ENCODE assay signal across 1 cellular context in the genomic region with DNA sequence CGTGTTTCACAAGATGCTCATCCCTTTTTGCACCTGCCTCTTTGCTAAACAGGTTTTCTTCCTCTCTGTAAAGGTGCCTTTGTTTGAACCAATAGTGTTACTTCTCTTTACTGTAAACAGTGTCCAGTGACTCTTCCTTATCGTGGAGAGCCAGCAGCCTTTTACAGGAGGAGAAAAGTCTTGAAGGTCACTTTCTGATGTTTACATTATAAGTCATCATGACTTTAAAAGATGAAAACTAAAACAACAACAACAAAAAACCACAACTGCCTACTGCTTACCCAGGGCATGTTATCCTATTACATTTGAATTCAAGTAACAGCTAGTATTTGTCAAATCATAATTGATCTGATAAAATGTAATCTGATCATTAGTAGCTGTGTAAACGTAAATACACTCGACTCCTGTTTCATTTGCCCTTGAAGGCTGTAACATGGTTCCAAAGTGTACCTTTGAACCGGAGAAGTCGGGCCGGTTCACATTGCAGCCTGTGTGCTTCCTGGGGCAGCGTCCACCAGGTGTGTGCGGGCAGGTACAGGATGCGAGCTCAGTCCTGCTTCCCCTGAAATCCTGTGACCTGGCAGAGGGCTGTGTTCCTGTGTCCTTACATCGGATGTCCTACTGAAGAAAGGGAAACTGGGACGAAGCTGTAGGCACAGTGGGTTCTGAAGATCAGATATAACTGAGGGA.
TF ChIP-seq lines count a peak whose summit lies in the region.

No MANE protein-coding gene starts in this region.

TF ChIP-seq in HEK293, 187 proteins besides CTCF, POLR2A, EP300 and RAD21 (continued from another document):
- TF ChIP-seq, protein P1, sequence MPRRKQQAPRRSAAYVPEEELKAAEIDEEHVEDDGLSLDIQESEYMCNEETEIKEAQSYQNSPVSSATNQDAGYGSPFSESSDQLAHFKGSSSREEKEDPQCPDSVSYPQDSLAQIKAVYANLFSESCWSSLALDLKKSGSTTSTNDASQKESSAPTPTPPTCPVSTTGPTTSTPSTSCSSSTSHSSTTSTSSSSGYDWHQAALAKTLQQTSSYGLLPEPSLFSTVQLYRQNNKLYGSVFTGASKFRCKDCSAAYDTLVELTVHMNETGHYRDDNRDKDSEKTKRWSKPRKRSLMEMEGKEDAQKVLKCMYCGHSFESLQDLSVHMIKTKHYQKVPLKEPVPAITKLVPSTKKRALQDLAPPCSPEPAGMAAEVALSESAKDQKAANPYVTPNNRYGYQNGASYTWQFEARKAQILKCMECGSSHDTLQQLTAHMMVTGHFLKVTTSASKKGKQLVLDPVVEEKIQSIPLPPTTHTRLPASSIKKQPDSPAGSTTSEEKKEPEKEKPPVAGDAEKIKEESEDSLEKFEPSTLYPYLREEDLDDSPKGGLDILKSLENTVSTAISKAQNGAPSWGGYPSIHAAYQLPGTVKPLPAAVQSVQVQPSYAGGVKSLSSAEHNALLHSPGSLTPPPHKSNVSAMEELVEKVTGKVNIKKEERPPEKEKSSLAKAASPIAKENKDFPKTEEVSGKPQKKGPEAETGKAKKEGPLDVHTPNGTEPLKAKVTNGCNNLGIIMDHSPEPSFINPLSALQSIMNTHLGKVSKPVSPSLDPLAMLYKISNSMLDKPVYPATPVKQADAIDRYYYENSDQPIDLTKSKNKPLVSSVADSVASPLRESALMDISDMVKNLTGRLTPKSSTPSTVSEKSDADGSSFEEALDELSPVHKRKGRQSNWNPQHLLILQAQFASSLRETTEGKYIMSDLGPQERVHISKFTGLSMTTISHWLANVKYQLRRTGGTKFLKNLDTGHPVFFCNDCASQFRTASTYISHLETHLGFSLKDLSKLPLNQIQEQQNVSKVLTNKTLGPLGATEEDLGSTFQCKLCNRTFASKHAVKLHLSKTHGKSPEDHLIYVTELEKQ (tag by site-specific recombination; IDR thresholded peaks at IDR 0.05; ENCODE audit: borderline replicate concordance): peak; percentile 52; the same call in 1 of the 2 replicates
- TF ChIP-seq ZFHX2 (tag by site-specific recombination; conservative IDR thresholded peaks at IDR 0.05): no peak
- TF ChIP-seq ZNF366 (tag by site-specific recombination; conservative IDR thresholded peaks at IDR 0.05): peak; percentile 74
- TF ChIP-seq ZBTB20 (tag by site-specific recombination; IDR thresholded peaks at IDR 0.05): no peak
- TF ChIP-seq, protein P2, sequence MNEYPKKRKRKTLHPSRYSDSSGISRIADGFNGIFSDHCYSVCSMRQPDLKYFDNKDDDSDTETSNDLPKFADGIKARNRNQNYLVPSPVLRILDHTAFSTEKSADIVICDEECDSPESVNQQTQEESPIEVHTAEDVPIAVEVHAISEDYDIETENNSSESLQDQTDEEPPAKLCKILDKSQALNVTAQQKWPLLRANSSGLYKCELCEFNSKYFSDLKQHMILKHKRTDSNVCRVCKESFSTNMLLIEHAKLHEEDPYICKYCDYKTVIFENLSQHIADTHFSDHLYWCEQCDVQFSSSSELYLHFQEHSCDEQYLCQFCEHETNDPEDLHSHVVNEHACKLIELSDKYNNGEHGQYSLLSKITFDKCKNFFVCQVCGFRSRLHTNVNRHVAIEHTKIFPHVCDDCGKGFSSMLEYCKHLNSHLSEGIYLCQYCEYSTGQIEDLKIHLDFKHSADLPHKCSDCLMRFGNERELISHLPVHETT (tag by site-specific recombination; IDR thresholded peaks at IDR 0.05): peak; percentile 50; the same call in 1 of the 2 replicates
- TF ChIP-seq FEZF1 (tag by site-specific recombination; IDR thresholded peaks at IDR 0.05): peak; percentile 88
- TF ChIP-seq ZNF133 (tag by site-specific recombination; IDR thresholded peaks at IDR 0.05): no peak
- peak; percentile 51; the same call in 1 of the 2 replicates for TF ChIP-seq ZNF629 (tag by site-specific recombination; IDR thresholded peaks at IDR 0.05)
- peak; percentile 63; the same call in 1 of the 2 replicates for TF ChIP-seq TCF7L2 (IDR thresholded peaks at IDR 0.05; ENCODE audit: borderline replicate concordance, low read depth, low read length)
- TF ChIP-seq, protein P3, sequence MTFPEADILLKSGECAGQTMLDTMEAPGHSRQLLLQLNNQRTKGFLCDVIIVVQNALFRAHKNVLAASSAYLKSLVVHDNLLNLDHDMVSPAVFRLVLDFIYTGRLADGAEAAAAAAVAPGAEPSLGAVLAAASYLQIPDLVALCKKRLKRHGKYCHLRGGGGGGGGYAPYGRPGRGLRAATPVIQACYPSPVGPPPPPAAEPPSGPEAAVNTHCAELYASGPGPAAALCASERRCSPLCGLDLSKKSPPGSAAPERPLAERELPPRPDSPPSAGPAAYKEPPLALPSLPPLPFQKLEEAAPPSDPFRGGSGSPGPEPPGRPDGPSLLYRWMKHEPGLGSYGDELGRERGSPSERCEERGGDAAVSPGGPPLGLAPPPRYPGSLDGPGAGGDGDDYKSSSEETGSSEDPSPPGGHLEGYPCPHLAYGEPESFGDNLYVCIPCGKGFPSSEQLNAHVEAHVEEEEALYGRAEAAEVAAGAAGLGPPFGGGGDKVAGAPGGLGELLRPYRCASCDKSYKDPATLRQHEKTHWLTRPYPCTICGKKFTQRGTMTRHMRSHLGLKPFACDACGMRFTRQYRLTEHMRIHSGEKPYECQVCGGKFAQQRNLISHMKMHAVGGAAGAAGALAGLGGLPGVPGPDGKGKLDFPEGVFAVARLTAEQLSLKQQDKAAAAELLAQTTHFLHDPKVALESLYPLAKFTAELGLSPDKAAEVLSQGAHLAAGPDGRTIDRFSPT (tag by site-specific recombination; IDR thresholded peaks at IDR 0.05): no peak
- 0 out of 2 replicates have a peak, but pooled peaks have one; percentile 30 for TF ChIP-seq INSM2 (tag by site-specific recombination; IDR thresholded peaks at IDR 0.05)
- peak; percentile 93 for TF ChIP-seq OSR2 (tag by site-specific recombination; IDR thresholded peaks at IDR 0.05)
